ENCODE assay signal across 20 cellular contexts in genomic region chr20:36122931-36123288, GRCh38. TPM values are rescaled to one million over a fixed set of nuclear protein-coding genes. Genes with fewer than 3 reads are reported as not detected.
DNase-seq lines count a peak whose midpoint lies in the region; ATAC-seq and TF ChIP-seq lines count a peak whose summit lies in the region.
"Had no signal": no experiment of that assay in that cellular context is flagged by ENCODE, and none has a peak within 500 bp of the region (broad histone marks: within the 10 kb centered on the region; RNA-seq: fewer than 3 reads in every experiment).

No MANE protein-coding gene starts in this region.

- no peak overlapping the region for H3K4me3 Mint-ChIP-seq in activated T-cell treated with anti-CD3 and anti-CD28 coated beads, Interleukin-2, amount 50 U/mL, for 72 hours
- H3K4me3 Mint-ChIP-seq: CD8-positive, alpha-beta T cell had no signal

- peak overlapping the region; percentile 9 for H3K27ac Mint-ChIP-seq in activated T-cell treated with anti-CD3 and anti-CD28 coated beads, Interleukin-2, amount 50 U/mL, for 72 hours
- H3K27ac Mint-ChIP-seq: CD8-positive, alpha-beta T cell had no signal

- H3K4me3 ChIP-seq in body of pancreas (no peak overlapping the region), stomach (no peak overlapping the region)
- H3K4me3 ChIP-seq: BLaER1 treated with 17β-estradiol and CSF1 and Interleukin-3, amounts not matched to agents 10 nM and 100 nM; Peyer's patch had no signal

- ATAC-seq in activated T-cell treated with anti-CD3 and anti-CD28 coated beads, Interleukin-2, amount 50 U/mL, for 72 hours (replicated peaks in 1 of 2) = no peak
- ATAC-seq in body of pancreas (no peak), GM19395 (IDR thresholded peaks at IDR 0.05; ENCODE audit: unreplicated experiment) (no peak), HG03159 (IDR thresholded peaks at IDR 0.05; ENCODE audit: unreplicated experiment) (no peak)
- ATAC-seq: CD8-positive, alpha-beta T cell; SK-N-SH treated with all-trans-retinoic acid at 6 μM for 48 hours had no signal

- no peaks in the 10 kb centered on the region for H3K27me3 ChIP-seq in body of pancreas
- H3K27me3 ChIP-seq in stomach = no peaks in the 10 kb centered on the region
- H3K27me3 ChIP-seq: BLaER1 treated with 17β-estradiol and CSF1 and Interleukin-3, amounts not matched to agents 10 nM and 100 nM; Peyer's patch had no signal

- H3K36me3 ChIP-seq in body of pancreas (replicated peaks in 1 of 2; ENCODE audit: insufficient read depth in 1 of 2, low read depth in 2 of 2) (no peaks in the 10 kb centered on the region), stomach (peaks cover 0 to 15% (median 0%) of the 10 kb centered on the region in 4 donors)
- H3K36me3 ChIP-seq: BLaER1 treated with 17β-estradiol and CSF1 and Interleukin-3, amounts not matched to agents 10 nM and 100 nM; Peyer's patch had no signal

- no peak for DNase-seq in activated T-cell treated with anti-CD3 and anti-CD28 coated beads, Interleukin-2, amount 50 U/mL, for 72 hours
- no peak for DNase-seq in activated T-cell treated with anti-CD3 and anti-CD28 coated beads, Interleukin-2, amount 50 U/mL, for 1 hour
- no peak for DNase-seq in body of pancreas
- DNase-seq in stomach = no peak
- no peak for DNase-seq in T-helper 9 cell
- DNase-seq in activated gamma-delta T cell treated with Interleukin-2 at 50 U/mL for 16 hours = no peak
- DNase-seq: 8988T; CD8-positive, alpha-beta T cell; GDM1; NCI-H1694; NCI-H2081; NCI-H2171; NCI-H524; NK-92 treated with Interleukin-12 subunit alpha and Interleukin-12 subunit beta, amount 100 ng/mL, for 24 hours had no signal

- 69 to 74% methylated on average over 5 to 7 of the region's 7 CpGs for WGBS in body of pancreas, 2 donors
- 67 to 82% (median 75%) methylated on average over 7 of the region's 7 CpGs for WGBS in stomach, 5 donors

- no peaks in the 10 kb centered on the region for H3K9me3 Mint-ChIP-seq in activated T-cell treated with anti-CD3 and anti-CD28 coated beads, Interleukin-2, amount 50 U/mL, for 72 hours
- H3K9me3 Mint-ChIP-seq: CD8-positive, alpha-beta T cell had no signal

- H3K27me3 Mint-ChIP-seq in activated T-cell treated with anti-CD3 and anti-CD28 coated beads, Interleukin-2, amount 50 U/mL, for 72 hours (ENCODE audit: low read depth) = peaks cover 7% of the 10 kb centered on the region

- intact Hi-C loops in body of pancreas (cut with DNase I) = no loop called here
- intact Hi-C loops in stomach (cut with DNase I; ENCODE audit: low total_unique reads) = no loop called here

- TF ChIP-seq CTCF in body of pancreas (IDR thresholded peaks at IDR 0.05) = no peak
- no peak for TF ChIP-seq CTCF in stomach (IDR thresholded peaks at IDR 0.05)

- H3K27ac ChIP-seq in body of pancreas (peak overlapping the region in 3 of 4 donors; percentile 63 to 91 (median 77)), stomach (peak overlapping the region; percentile 74 to 84 (median 76))
- H3K27ac ChIP-seq: BLaER1 treated with 17β-estradiol and CSF1 and Interleukin-3, amounts not matched to agents 10 nM and 100 nM; KMS-11 had no signal

- H3K9me3 ChIP-seq in body of pancreas (no peaks in the 10 kb centered on the region), stomach (no peaks in the 10 kb centered on the region)
- H3K9me3 ChIP-seq: BLaER1 treated with 17β-estradiol and CSF1 and Interleukin-3, amounts not matched to agents 10 nM and 100 nM; Peyer's patch had no signal

- no peak for TF ChIP-seq POLR2A in body of pancreas (IDR thresholded peaks at IDR 0.05)
- TF ChIP-seq POLR2A in stomach (IDR thresholded peaks at IDR 0.05) = no peak

- no peaks in the 10 kb centered on the region for H3K4me1 Mint-ChIP-seq in activated T-cell treated with anti-CD3 and anti-CD28 coated beads, Interleukin-2, amount 50 U/mL, for 72 hours (ENCODE audit: low read depth)

- H3K36me3 Mint-ChIP-seq in activated T-cell treated with anti-CD3 and anti-CD28 coated beads, Interleukin-2, amount 50 U/mL, for 72 hours (ENCODE audit: insufficient read depth in 2 of 2) = no peaks in the 10 kb centered on the region
- H3K36me3 Mint-ChIP-seq: CD8-positive, alpha-beta T cell had no signal

- TF ChIP-seq EP300 in stomach (IDR thresholded peaks at IDR 0.05) = no peak

- H3K4me1 ChIP-seq in body of pancreas = peaks cover 23% of the 10 kb centered on the region
- peaks cover 9 to 36% (median 21%) of the 10 kb centered on the region in 4 donors for H3K4me1 ChIP-seq in stomach

RNA-seq across cellular contexts. Expression of gene EPB41L1, which starts 31.6 kb away (rescaled TPM):
- total RNA-seq in activated T-cell treated with anti-CD3 and anti-CD28 coated beads, Interleukin-2, amount 50 U/mL, for 72 hours = under 1 TPM; 0.51 to 0.70 TPM
- total RNA-seq in body of pancreas = 10 to 100 TPM; 22.8 to 53.4 TPM
- 100 to 1,000 TPM in 2 of 5 donors, 10 to 100 TPM in 3; 40.2 to 271 (median 99.2) TPM for total RNA-seq in stomach
- 10 to 100 TPM; 25.9 to 36.0 (median 29.5) TPM for polyA plus RNA-seq in stomach

Comparison
In these comparisons a context has a peak if more than half of its experiments do, and no peak if none do; other contexts are left out.
1. RNA of gene EPB41L1, which starts 31.6 kb away (total RNA-seq): 40.2 to 271 TPM in stomach and 22.8 to 53.4 TPM in body of pancreas; 0.51 to 0.70 TPM in activated T-cell treated with anti-CD3 and anti-CD28 coated beads, Interleukin-2, amount 50 U/mL, for 72 hours; every median in the first group is over 10 times any median in the second.